8 cellular contexts compared by ENCODE assay signal in genomic region chr2:55419236-55419513, GRCh38. TPM values are rescaled to one million over a fixed set of nuclear protein-coding genes. Genes with fewer than 3 reads are reported as not detected.
DNase-seq lines count a peak whose midpoint lies in the region; ATAC-seq, FAIRE-seq and TF ChIP-seq lines count a peak whose summit lies in the region.

No MANE protein-coding gene starts in this region.

- peaks cover 5 to 35% of the 10 kb centered on the region in 2 donors for H3K4me1 ChIP-seq in adrenal gland (replicated peaks in 1 of 2)
- no peaks in the 10 kb centered on the region for H3K4me1 ChIP-seq in hepatocyte (ENCODE audit: insufficient read depth)

- peak overlapping the region; percentile 90 for H2AFZ ChIP-seq in hepatocyte

- H4K20me1 ChIP-seq in hepatocyte (ENCODE audit: insufficient read depth, poor library complexity, severe bottlenecking) = no peaks in the 10 kb centered on the region

- H3K9me2 ChIP-seq in hepatocyte (replicated peaks; ENCODE audit: insufficient read depth) = no peaks in the 10 kb centered on the region

- 0 to 1% (median 1%) methylated on average over 12 to 14 of the region's 14 CpGs for WGBS in adrenal gland, 4 donors
- WGBS in hepatocyte (ENCODE audit: low lambda C conversion rate, missing lambda C conversion rate) = 1% methylated on average over 14 of the region's 14 CpGs

- peak overlapping the region; percentile 89 for H3K4me2 ChIP-seq in hepatocyte

- no peak for FAIRE-seq in D721Med (lab: Jason Lieb, UNC)

- TF ChIP-seq CTCF in NB4 (IDR thresholded peaks at IDR 0.05; ENCODE audit: low read depth, low read length) (no peak), adrenal gland (IDR thresholded peaks at IDR 0.05) (no peak), hepatocyte (IDR thresholded peaks at IDR 0.05; ENCODE audit: poor library complexity) (no peak), D721Med (IDR thresholded peaks at IDR 0.05; ENCODE audit: insufficient read depth, missing control alignments) (no peak)

- ATAC-seq in sciatic nerve = peak; percentile 11

- TF ChIP-seq POLR2A in NB4 (IDR thresholded peaks at IDR 0.05; ENCODE audit: extremely low read depth, insufficient read length) (no peak), adrenal gland (IDR thresholded peaks at IDR 0.05) (no peak)

- H3K9me3 ChIP-seq in adrenal gland (replicated peaks in 1 of 3) = no peaks in the 10 kb centered on the region
- H3K9me3 ChIP-seq in hepatocyte (ENCODE audit: low read depth) = no peaks in the 10 kb centered on the region

- H3K36me3 ChIP-seq in adrenal gland (replicated peaks in 1 of 2) (no peaks in the 10 kb centered on the region), hepatocyte (replicated peaks; ENCODE audit: insufficient read depth, low read depth) (no peaks in the 10 kb centered on the region)

- H3K27ac ChIP-seq in adrenal gland (peak overlapping the region; percentile 59 to 95 (median 87)), hepatocyte (peak overlapping the region; percentile 82)

- DNase-seq in stimulated activated CD4-positive, alpha-beta T cell treated with anti-CD3 and anti-CD28 coated beads, Interleukin-4, amount 100 ng/mL, for 24 hours = peak; percentile 22
- DNase-seq in stimulated activated CD4-positive, alpha-beta T cell treated with anti-CD3 and anti-CD28 coated beads, Interleukin-4, amount 100 ng/mL, for 1 hour = no peak
- DNase-seq in NB4 (ENCODE audit: low read depth) (no peak), adrenal gland (peak in 4 of 7 donors; percentile 34 to 45 (median 41)), hepatocyte (ENCODE audit: low spot score) (no peak), sciatic nerve (ENCODE audit: low spot score) (peak; percentile 61), T-helper 9 cell (no peak), D721Med (ENCODE audit: insufficient read length, low spot score) (no peak)

- peaks cover 37% of the 10 kb centered on the region for H3K79me2 ChIP-seq in hepatocyte

- intact Hi-C loops in adrenal gland (cut with DNase I) (no loop called here), sciatic nerve (cut with DNase I) (no loop called here)

- H3K27me3 ChIP-seq in adrenal gland (no peaks in the 10 kb centered on the region), hepatocyte (no peaks in the 10 kb centered on the region)

- H3K4me3 ChIP-seq in NB4 (ENCODE audit: low read depth, low read length) (peak overlapping the region; percentile 84), adrenal gland (peak overlapping the region; percentile 38 to 93 (median 87)), hepatocyte (peak overlapping the region; percentile 61)

RNA-seq across cellular contexts. Expression of gene CCDC88A, which starts 0.5 kb away (rescaled TPM):
- total RNA-seq in adrenal gland = 10 to 100 TPM; 18.5 to 71.3 (median 46.8) TPM
- polyA plus RNA-seq in adrenal gland = 10 to 100 TPM; 20.9 to 84.9 (median 31.9) TPM
- total RNA-seq in hepatocyte = 30.4 and 31.0 TPM in 2 replicates
- polyA plus RNA-seq in hepatocyte = 12.2 and 16.6 TPM in 2 replicates
- 59.8 TPM for total RNA-seq in sciatic nerve

Comparison
In these comparisons a context has a peak if more than half of its experiments do, and no peak if none do; other contexts are left out.
1. DNase-seq: peak in stimulated activated CD4-positive, alpha-beta T cell treated with anti-CD3 and anti-CD28 coated beads, Interleukin-4, amount 100 ng/mL, for 24 hours (single experiment), adrenal gland (4 of 7) and sciatic nerve (single experiment); none in stimulated activated CD4-positive, alpha-beta T cell treated with anti-CD3 and anti-CD28 coated beads, Interleukin-4, amount 100 ng/mL, for 1 hour (single experiment), NB4 (single experiment), hepatocyte (single experiment), T-helper 9 cell (single experiment) and D721Med (single experiment).
2. Peak in every context shown above with its lines, with median percentiles within 50 percentile points of each other: H3K4me3 ChIP-seq.